In the genomic region with DNA sequence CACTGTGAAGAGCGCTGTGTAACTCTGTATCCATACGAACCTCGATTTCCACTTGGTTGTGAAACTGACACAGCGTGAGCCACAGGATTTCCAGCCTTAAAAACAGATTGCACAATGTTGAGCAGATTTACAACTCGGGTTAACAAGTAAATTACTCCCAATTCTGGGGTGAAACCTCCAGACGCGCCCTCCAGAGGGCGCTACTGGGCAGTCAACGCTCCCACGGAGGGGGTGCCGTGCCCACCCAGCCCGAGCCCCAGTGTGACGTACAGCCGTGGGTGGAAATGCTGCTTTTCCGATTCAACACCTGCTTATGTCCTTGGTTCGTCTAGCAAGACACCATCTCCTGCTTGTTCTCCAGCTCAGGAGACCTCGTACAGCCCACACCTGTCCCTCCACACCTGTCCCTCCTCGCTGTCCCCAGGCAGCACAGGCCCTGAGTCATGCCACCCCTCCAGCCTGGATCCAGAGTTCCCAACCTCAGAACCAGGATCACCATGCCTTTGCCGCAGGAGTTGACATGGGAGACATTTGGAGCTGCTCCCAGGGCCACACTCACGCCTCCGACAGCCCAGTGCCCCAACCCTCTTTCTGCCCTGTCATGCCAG, we compare ENCODE assay signal across 8 cellular contexts. TPM values are rescaled to one million over a fixed set of nuclear protein-coding genes. Genes with fewer than 3 reads are reported as not detected.
DNase-seq lines count a peak whose midpoint lies in the region; ATAC-seq and TF ChIP-seq lines count a peak whose summit lies in the region.

No MANE protein-coding gene starts in this region.

- intact Hi-C loops in ovary (cut with DNase I): loop anchor here in 1 of 4 donors (10.0 kb wide), 1 partner anchor 165 kb away; no protein-coding TSS in a partner anchor

- H3K9me2 ChIP-seq in Karpas-422 (replicated peaks; ENCODE audit: insufficient read depth, low read length): no peaks in the 10 kb centered on the region

- peak; percentile 28 for DNase-seq in EH (ENCODE audit: low read depth)
- peak; percentile 80 for DNase-seq in Karpas-422
- DNase-seq in activated CD8-positive, alpha-beta memory T cell treated with anti-CD3 and anti-CD28 coated beads for 24 hours: peak; percentile 81
- DNase-seq in fibroblast of mammary gland (ENCODE audit: low read depth): peak; percentile 77
- peak in 4 of 5 donors; percentile 41 to 64 (median 56) for DNase-seq in ovary
- no peak for DNase-seq in putamen (ENCODE audit: low spot score)
- DNase-seq in SW 1271 (lab: John Stamatoyannopoulos, UW): no peak

- ATAC-seq in HG02852 (IDR thresholded peaks at IDR 0.05; ENCODE audit: unreplicated experiment): no peak

- no peaks in the 10 kb centered on the region for H3K9me3 ChIP-seq in Karpas-422 (ENCODE audit: low read length)
- no peaks in the 10 kb centered on the region for H3K9me3 ChIP-seq in ovary

- WGBS in ovary, 3 donors: 45 to 48% (median 48%) methylated on average over 21 of the region's 21 CpGs

- H3K27ac ChIP-seq in Karpas-422 (ENCODE audit: low read length) (no peak overlapping the region), ovary (no peak overlapping the region)

- TF ChIP-seq CTCF in fibroblast of mammary gland (conservative IDR thresholded peaks at IDR 0.05; ENCODE audit: control insufficient read depth, insufficient read depth, low read depth, low read length) (peak; percentile 67), ovary (IDR thresholded peaks at IDR 0.05) (peak; percentile 25 to 42 (median 41))

- H3K4me1 ChIP-seq in Karpas-422 (ENCODE audit: low read length) (peaks cover 23% of the 10 kb centered on the region), ovary (ENCODE audit: insufficient read depth) (no peaks in the 10 kb centered on the region)

- H3K4me3 ChIP-seq in Karpas-422 (ENCODE audit: low read length) (no peak overlapping the region), fibroblast of mammary gland (ENCODE audit: control insufficient read depth, low read depth, low read length) (no peak overlapping the region), ovary (no peak overlapping the region)

- H2AFZ ChIP-seq in Karpas-422 (ENCODE audit: low read length): no peak overlapping the region

- no peaks in the 10 kb centered on the region for H3K79me2 ChIP-seq in Karpas-422 (ENCODE audit: low read length)

- H4K20me1 ChIP-seq in Karpas-422 (ENCODE audit: insufficient read depth, low read depth, low read length): peaks cover 6% of the 10 kb centered on the region; the same call in 1 of the 2 replicates

- no peak overlapping the region for H3K4me2 ChIP-seq in Karpas-422 (ENCODE audit: low read depth, low read length, poor library complexity, severe bottlenecking)

- no peak for TF ChIP-seq POLR2A in ovary (IDR thresholded peaks at IDR 0.05)

- no peak overlapping the region for H3K9ac ChIP-seq in Karpas-422 (ENCODE audit: low read length)

- H3K27me3 ChIP-seq in Karpas-422 (ENCODE audit: low read length) (no peaks in the 10 kb centered on the region), ovary (no peaks in the 10 kb centered on the region)

- TF ChIP-seq EP300 in ovary (IDR thresholded peaks at IDR 0.05): no peak

- H3K36me3 ChIP-seq in Karpas-422 (ENCODE audit: insufficient read depth, low read length): peaks cover 16% of the 10 kb centered on the region; the same call in 1 of the 2 replicates
- H3K36me3 ChIP-seq in ovary: no peaks in the 10 kb centered on the region

RNA-seq across cellular contexts. Expression of gene SLC6A3, which starts 34.4 kb away (rescaled TPM):
- total RNA-seq in Karpas-422 (2014; rRNA removed; shearing (Covaris generic); ENCODE audit: low replicate concordance): not detected in 2 replicates
- under 1 TPM; 0.05 to 0.62 (median 0.38) TPM for total RNA-seq in ovary
- under 1 TPM; 0.40 to 0.56 TPM for polyA plus RNA-seq in ovary

RNA-seq across cellular contexts. Expression of gene LPCAT1, which starts 44.1 kb away (rescaled TPM):
- total RNA-seq in Karpas-422 (2014; rRNA removed; shearing (Covaris generic); ENCODE audit: low replicate concordance): 115 and 124 TPM in 2 replicates
- total RNA-seq in ovary: 10 to 100 TPM; 13.0 to 28.2 (median 25.3) TPM
- 10 to 100 TPM; 18.7 to 57.1 TPM for polyA plus RNA-seq in ovary

Comparison
In these comparisons a context has a peak if more than half of its experiments do, and no peak if none do; other contexts are left out.
1. DNase-seq: peak in EH (single experiment), Karpas-422 (single experiment), activated CD8-positive, alpha-beta memory T cell treated with anti-CD3 and anti-CD28 coated beads for 24 hours (single experiment), fibroblast of mammary gland (single experiment) and ovary (4 of 5); none in putamen (single experiment) and SW 1271 (0 of 2).